In genomic region chr14:69860221-69860620, GRCh38 we compare ENCODE assay signal across 2 cellular contexts.
TF ChIP-seq lines count a peak whose summit lies in the region.

No MANE protein-coding gene starts in this region.

TF ChIP-seq in GM23338, 12 proteins besides CTCF, POLR2A, EP300 and RAD21 (continued from another document):
- TF ChIP-seq, protein P1, sequence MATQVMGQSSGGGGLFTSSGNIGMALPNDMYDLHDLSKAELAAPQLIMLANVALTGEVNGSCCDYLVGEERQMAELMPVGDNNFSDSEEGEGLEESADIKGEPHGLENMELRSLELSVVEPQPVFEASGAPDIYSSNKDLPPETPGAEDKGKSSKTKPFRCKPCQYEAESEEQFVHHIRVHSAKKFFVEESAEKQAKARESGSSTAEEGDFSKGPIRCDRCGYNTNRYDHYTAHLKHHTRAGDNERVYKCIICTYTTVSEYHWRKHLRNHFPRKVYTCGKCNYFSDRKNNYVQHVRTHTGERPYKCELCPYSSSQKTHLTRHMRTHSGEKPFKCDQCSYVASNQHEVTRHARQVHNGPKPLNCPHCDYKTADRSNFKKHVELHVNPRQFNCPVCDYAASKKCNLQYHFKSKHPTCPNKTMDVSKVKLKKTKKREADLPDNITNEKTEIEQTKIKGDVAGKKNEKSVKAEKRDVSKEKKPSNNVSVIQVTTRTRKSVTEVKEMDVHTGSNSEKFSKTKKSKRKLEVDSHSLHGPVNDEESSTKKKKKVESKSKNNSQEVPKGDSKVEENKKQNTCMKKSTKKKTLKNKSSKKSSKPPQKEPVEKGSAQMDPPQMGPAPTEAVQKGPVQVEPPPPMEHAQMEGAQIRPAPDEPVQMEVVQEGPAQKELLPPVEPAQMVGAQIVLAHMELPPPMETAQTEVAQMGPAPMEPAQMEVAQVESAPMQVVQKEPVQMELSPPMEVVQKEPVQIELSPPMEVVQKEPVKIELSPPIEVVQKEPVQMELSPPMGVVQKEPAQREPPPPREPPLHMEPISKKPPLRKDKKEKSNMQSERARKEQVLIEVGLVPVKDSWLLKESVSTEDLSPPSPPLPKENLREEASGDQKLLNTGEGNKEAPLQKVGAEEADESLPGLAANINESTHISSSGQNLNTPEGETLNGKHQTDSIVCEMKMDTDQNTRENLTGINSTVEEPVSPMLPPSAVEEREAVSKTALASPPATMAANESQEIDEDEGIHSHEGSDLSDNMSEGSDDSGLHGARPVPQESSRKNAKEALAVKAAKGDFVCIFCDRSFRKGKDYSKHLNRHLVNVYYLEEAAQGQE (IDR thresholded peaks at IDR 0.05; ENCODE audit: unreplicated experiment), result no peak
TF ChIP-seq in GM23338: peak in this region for 0.

TF ChIP-seq in WTC11, 78 proteins besides CTCF, POLR2A, EP300 and RAD21 (continued from another document):
- TF ChIP-seq, protein P2, sequence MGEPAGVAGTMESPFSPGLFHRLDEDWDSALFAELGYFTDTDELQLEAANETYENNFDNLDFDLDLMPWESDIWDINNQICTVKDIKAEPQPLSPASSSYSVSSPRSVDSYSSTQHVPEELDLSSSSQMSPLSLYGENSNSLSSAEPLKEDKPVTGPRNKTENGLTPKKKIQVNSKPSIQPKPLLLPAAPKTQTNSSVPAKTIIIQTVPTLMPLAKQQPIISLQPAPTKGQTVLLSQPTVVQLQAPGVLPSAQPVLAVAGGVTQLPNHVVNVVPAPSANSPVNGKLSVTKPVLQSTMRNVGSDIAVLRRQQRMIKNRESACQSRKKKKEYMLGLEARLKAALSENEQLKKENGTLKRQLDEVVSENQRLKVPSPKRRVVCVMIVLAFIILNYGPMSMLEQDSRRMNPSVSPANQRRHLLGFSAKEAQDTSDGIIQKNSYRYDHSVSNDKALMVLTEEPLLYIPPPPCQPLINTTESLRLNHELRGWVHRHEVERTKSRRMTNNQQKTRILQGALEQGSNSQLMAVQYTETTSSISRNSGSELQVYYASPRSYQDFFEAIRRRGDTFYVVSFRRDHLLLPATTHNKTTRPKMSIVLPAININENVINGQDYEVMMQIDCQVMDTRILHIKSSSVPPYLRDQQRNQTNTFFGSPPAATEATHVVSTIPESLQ (CRISPR knock-in tag; IDR thresholded peaks at IDR 0.05), result no peak
- no peak for TF ChIP-seq SMAD4 (CRISPR knock-in tag; IDR thresholded peaks at IDR 0.05)
- TF ChIP-seq ETV6 (CRISPR knock-in tag; IDR thresholded peaks at IDR 0.05), result no peak
- no peak for TF ChIP-seq ZNF423 (CRISPR knock-in tag; IDR thresholded peaks at IDR 0.05)
- TF ChIP-seq RORB (CRISPR knock-in tag; IDR thresholded peaks at IDR 0.05), result no peak
- no peak for TF ChIP-seq TEAD1 (CRISPR knock-in tag; IDR thresholded peaks at IDR 0.05)
- TF ChIP-seq CREM (CRISPR knock-in tag; IDR thresholded peaks at IDR 0.05), result no peak
- TF ChIP-seq ZNF121 (CRISPR knock-in tag; IDR thresholded peaks at IDR 0.05), result no peak
